Comparison of ENCODE assay signal across 1 cellular context in the genomic region with DNA sequence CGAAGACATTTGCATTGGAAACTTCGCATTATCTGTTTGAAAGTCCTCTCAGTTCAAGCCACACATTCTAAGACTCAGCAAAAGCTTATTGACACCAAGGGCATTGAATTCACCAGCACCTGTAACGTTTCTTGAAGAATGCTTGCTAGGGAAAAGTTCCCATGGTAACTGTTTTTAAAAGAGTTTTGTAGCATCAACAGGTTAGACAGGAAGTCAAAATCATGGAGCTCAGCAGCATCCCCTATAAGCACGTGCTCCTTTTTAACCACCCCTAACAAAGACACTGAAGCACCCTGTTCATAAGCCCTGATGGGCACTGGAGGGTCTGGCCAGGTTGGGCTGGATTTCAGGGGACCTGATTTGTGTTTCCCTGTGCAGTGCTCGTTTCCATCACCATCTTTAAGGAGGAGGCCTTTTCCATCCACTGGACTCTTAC.
A peak's percentile ranks its signal among the peaks of the same experiment; 100 is the strongest.
TF ChIP-seq lines count a peak whose summit lies in the region.

No MANE protein-coding gene starts in this region.

TF ChIP-seq in K562, 482 proteins besides CTCF, POLR2A, EP300 and RAD21 (continued from another document):
- TF ChIP-seq, protein P1, sequence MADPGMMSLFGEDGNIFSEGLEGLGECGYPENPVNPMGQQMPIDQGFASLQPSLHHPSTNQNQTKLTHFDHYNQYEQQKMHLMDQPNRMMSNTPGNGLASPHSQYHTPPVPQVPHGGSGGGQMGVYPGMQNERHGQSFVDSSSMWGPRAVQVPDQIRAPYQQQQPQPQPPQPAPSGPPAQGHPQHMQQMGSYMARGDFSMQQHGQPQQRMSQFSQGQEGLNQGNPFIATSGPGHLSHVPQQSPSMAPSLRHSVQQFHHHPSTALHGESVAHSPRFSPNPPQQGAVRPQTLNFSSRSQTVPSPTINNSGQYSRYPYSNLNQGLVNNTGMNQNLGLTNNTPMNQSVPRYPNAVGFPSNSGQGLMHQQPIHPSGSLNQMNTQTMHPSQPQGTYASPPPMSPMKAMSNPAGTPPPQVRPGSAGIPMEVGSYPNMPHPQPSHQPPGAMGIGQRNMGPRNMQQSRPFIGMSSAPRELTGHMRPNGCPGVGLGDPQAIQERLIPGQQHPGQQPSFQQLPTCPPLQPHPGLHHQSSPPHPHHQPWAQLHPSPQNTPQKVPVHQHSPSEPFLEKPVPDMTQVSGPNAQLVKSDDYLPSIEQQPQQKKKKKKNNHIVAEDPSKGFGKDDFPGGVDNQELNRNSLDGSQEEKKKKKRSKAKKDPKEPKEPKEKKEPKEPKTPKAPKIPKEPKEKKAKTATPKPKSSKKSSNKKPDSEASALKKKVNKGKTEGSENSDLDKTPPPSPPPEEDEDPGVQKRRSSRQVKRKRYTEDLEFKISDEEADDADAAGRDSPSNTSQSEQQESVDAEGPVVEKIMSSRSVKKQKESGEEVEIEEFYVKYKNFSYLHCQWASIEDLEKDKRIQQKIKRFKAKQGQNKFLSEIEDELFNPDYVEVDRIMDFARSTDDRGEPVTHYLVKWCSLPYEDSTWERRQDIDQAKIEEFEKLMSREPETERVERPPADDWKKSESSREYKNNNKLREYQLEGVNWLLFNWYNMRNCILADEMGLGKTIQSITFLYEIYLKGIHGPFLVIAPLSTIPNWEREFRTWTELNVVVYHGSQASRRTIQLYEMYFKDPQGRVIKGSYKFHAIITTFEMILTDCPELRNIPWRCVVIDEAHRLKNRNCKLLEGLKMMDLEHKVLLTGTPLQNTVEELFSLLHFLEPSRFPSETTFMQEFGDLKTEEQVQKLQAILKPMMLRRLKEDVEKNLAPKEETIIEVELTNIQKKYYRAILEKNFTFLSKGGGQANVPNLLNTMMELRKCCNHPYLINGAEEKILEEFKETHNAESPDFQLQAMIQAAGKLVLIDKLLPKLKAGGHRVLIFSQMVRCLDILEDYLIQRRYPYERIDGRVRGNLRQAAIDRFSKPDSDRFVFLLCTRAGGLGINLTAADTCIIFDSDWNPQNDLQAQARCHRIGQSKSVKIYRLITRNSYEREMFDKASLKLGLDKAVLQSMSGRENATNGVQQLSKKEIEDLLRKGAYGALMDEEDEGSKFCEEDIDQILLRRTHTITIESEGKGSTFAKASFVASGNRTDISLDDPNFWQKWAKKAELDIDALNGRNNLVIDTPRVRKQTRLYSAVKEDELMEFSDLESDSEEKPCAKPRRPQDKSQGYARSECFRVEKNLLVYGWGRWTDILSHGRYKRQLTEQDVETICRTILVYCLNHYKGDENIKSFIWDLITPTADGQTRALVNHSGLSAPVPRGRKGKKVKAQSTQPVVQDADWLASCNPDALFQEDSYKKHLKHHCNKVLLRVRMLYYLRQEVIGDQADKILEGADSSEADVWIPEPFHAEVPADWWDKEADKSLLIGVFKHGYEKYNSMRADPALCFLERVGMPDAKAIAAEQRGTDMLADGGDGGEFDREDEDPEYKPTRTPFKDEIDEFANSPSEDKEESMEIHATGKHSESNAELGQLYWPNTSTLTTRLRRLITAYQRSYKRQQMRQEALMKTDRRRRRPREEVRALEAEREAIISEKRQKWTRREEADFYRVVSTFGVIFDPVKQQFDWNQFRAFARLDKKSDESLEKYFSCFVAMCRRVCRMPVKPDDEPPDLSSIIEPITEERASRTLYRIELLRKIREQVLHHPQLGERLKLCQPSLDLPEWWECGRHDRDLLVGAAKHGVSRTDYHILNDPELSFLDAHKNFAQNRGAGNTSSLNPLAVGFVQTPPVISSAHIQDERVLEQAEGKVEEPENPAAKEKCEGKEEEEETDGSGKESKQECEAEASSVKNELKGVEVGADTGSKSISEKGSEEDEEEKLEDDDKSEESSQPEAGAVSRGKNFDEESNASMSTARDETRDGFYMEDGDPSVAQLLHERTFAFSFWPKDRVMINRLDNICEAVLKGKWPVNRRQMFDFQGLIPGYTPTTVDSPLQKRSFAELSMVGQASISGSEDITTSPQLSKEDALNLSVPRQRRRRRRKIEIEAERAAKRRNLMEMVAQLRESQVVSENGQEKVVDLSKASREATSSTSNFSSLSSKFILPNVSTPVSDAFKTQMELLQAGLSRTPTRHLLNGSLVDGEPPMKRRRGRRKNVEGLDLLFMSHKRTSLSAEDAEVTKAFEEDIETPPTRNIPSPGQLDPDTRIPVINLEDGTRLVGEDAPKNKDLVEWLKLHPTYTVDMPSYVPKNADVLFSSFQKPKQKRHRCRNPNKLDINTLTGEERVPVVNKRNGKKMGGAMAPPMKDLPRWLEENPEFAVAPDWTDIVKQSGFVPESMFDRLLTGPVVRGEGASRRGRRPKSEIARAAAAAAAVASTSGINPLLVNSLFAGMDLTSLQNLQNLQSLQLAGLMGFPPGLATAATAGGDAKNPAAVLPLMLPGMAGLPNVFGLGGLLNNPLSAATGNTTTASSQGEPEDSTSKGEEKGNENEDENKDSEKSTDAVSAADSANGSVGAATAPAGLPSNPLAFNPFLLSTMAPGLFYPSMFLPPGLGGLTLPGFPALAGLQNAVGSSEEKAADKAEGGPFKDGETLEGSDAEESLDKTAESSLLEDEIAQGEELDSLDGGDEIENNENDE (IDR thresholded peaks at IDR 0.05; ENCODE audit: low read depth, low read length): no peak
- TF ChIP-seq COPS2 (conservative IDR thresholded peaks at IDR 0.05) (no peak), MED1 (CRISPR knock-in tag; IDR thresholded peaks at IDR 0.05; ENCODE audit: borderline replicate concordance) (0 out of 2 replicates have a peak, but pooled peaks have one; percentile 53), SREBF2 (CRISPR knock-in tag; IDR thresholded peaks at IDR 0.05) (no peak), CTBP1 (IDR thresholded peaks at IDR 0.05; ENCODE audit: borderline replicate concordance) (no peak), THRAP3 (IDR thresholded peaks at IDR 0.05; ENCODE audit: borderline replicate concordance) (no peak), KLF10 (CRISPR knock-in tag; IDR thresholded peaks at IDR 0.05) (no peak)
- TF ChIP-seq, protein P2, sequence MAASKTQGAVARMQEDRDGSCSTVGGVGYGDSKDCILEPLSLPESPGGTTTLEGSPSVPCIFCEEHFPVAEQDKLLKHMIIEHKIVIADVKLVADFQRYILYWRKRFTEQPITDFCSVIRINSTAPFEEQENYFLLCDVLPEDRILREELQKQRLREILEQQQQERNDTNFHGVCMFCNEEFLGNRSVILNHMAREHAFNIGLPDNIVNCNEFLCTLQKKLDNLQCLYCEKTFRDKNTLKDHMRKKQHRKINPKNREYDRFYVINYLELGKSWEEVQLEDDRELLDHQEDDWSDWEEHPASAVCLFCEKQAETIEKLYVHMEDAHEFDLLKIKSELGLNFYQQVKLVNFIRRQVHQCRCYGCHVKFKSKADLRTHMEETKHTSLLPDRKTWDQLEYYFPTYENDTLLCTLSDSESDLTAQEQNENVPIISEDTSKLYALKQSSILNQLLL (CRISPR knock-in tag; IDR thresholded peaks at IDR 0.05; ENCODE audit: borderline replicate concordance): no peak
- TF ChIP-seq, protein P3, sequence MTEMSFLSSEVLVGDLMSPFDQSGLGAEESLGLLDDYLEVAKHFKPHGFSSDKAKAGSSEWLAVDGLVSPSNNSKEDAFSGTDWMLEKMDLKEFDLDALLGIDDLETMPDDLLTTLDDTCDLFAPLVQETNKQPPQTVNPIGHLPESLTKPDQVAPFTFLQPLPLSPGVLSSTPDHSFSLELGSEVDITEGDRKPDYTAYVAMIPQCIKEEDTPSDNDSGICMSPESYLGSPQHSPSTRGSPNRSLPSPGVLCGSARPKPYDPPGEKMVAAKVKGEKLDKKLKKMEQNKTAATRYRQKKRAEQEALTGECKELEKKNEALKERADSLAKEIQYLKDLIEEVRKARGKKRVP (CRISPR knock-in tag; IDR thresholded peaks at IDR 0.05): no peak
- TF ChIP-seq, protein P4, sequence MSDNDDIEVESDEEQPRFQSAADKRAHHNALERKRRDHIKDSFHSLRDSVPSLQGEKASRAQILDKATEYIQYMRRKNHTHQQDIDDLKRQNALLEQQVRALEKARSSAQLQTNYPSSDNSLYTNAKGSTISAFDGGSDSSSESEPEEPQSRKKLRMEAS (CRISPR knock-in tag; IDR thresholded peaks at IDR 0.05): 0 out of 2 replicates have a peak, but pooled peaks have one; percentile 22
